19 cellular contexts compared by ENCODE assay signal in genomic region chr5:5343581-5343980, GRCh38.
A peak's percentile ranks its signal among the peaks of the same experiment; 100 is the strongest.
DNase-seq lines count a peak whose midpoint lies in the region; ATAC-seq and TF ChIP-seq lines count a peak whose summit lies in the region.
"Had no signal": no experiment of that assay in that cellular context is flagged by ENCODE, and none has a peak within 500 bp of the region (broad histone marks: within the 10 kb centered on the region; RNA-seq: fewer than 3 reads in every experiment).

No MANE protein-coding gene starts in this region.

- H3K27me3 Mint-ChIP-seq in endodermal cell (ENCODE audit: insufficient read depth) (peaks cover 2% of the 10 kb centered on the region), neural progenitor cell (ENCODE audit: insufficient read depth, low read depth) (peaks cover 7% of the 10 kb centered on the region)
- H3K27me3 Mint-ChIP-seq: CD4-positive, CD25-positive, alpha-beta regulatory T cell had no signal

- no peaks in the 10 kb centered on the region for H3F3A ChIP-seq in neural progenitor cell (ENCODE audit: low read depth)

- TF ChIP-seq CTCF in endodermal cell (conservative IDR thresholded peaks at IDR 0.05): no peak
- no peak for TF ChIP-seq CTCF in neural progenitor cell (IDR thresholded peaks at IDR 0.05)

- no peaks in the 10 kb centered on the region for H4K20me1 ChIP-seq in BLaER1 treated with 17β-estradiol and CSF1 and Interleukin-3, amounts not matched to agents 10 nM and 100 nM
- H4K20me1 ChIP-seq in neural progenitor cell (ENCODE audit: low read depth): no peaks in the 10 kb centered on the region

- peak; percentile 75 for DNase-seq in SK-N-DZ (ENCODE audit: low spot score)
- DNase-seq in endodermal cell: peak; percentile 34
- DNase-seq in neural progenitor cell (ENCODE audit: low spot score): no peak
- no peak for DNase-seq in T-helper 2 cell
- DNase-seq: CD4-positive, CD25-positive, alpha-beta regulatory T cell; HCEC 1CT; NCI-H1048; NCI-H1417; NCI-H1694; NCI-H2029 treated with DMSO at 0.1 percent for 48 hours; NCI-H446 treated with DMSO at 0.1 percent for 48 hours; RPMI8226; SHP77 had no signal

- no peak overlapping the region for H3K27ac Mint-ChIP-seq in endodermal cell
- H3K27ac Mint-ChIP-seq in neural progenitor cell: peak overlapping the region; percentile 48
- H3K27ac Mint-ChIP-seq: B cell; CD4-positive, CD25-positive, alpha-beta regulatory T cell had no signal

- H3K36me3 Mint-ChIP-seq in endodermal cell (ENCODE audit: low read depth) (no peaks in the 10 kb centered on the region), neural progenitor cell (no peaks in the 10 kb centered on the region)
- H3K36me3 Mint-ChIP-seq: CD4-positive, CD25-positive, alpha-beta regulatory T cell had no signal

- no peaks in the 10 kb centered on the region for H3K27me3 ChIP-seq in BLaER1 treated with 17β-estradiol and CSF1 and Interleukin-3, amounts not matched to agents 10 nM and 100 nM
- H3K27me3 ChIP-seq in endodermal cell (ENCODE audit: control insufficient read depth, insufficient read depth, low read length, poor library complexity, severe bottlenecking) (no peaks in the 10 kb centered on the region), neural progenitor cell (no peaks in the 10 kb centered on the region)

- peak overlapping the region in 3 of 11 experiments; percentile 0 to 35 (median 7); a peak in 4 of 22 replicates for H3K27ac ChIP-seq in BLaER1 treated with 17β-estradiol and CSF1 and Interleukin-3, amounts not matched to agents 10 nM and 100 nM
- no peak overlapping the region for H3K27ac ChIP-seq in endodermal cell (ENCODE audit: low read depth, low read length)
- no peak overlapping the region for H3K27ac ChIP-seq in neural progenitor cell
- H3K27ac ChIP-seq: GM23248, SK-N-MC had no signal

- H3K9me3 Mint-ChIP-seq in endodermal cell: no peaks in the 10 kb centered on the region
- H3K9me3 Mint-ChIP-seq in neural progenitor cell: peaks cover 17% of the 10 kb centered on the region

- H3K4me3 Mint-ChIP-seq in endodermal cell (no peak overlapping the region), neural progenitor cell (no peak overlapping the region)
- H3K4me3 Mint-ChIP-seq: B cell; CD4-positive, CD25-positive, alpha-beta regulatory T cell had no signal

- H3K9ac ChIP-seq in BLaER1 treated with 17β-estradiol and CSF1 and Interleukin-3, amounts not matched to agents 10 nM and 100 nM: 0 out of 22 replicates have a peak overlapping the region, but pooled peaks of 1 of the 11 experiments have one; percentile 14
- H3K9ac ChIP-seq in endodermal cell (ENCODE audit: extremely low read depth, low read length, poor library complexity, severe bottlenecking) (no peak overlapping the region), neural progenitor cell (no peak overlapping the region)
- H3K9ac ChIP-seq: GM23248 had no signal

- WGBS in endodermal cell (ENCODE audit: insufficient coverage in 1 of 2, insufficient read length in 1 of 2), 2 experiments: 91 to 92% methylated on average over 4 to 6 of the region's 6 CpGs

- peak overlapping the region in 9 of 11 experiments; percentile 43 to 77 (median 70); a peak in 18 of 22 replicates for H3K4me2 ChIP-seq in BLaER1 treated with 17β-estradiol and CSF1 and Interleukin-3, amounts not matched to agents 10 nM and 100 nM
- H3K4me2 ChIP-seq in neural progenitor cell: no peak overlapping the region

- H3K36me3 ChIP-seq in BLaER1 treated with 17β-estradiol and CSF1 and Interleukin-3, amounts not matched to agents 10 nM and 100 nM: no peaks in the 10 kb centered on the region
- H3K36me3 ChIP-seq in endodermal cell (ENCODE audit: control insufficient read depth, insufficient read depth, low read length) (no peaks in the 10 kb centered on the region), neural progenitor cell (no peaks in the 10 kb centered on the region)

- H3K4me3 ChIP-seq in BLaER1 treated with 17β-estradiol and CSF1 and Interleukin-3, amounts not matched to agents 10 nM and 100 nM: 0 out of 20 replicates have a peak overlapping the region, but pooled peaks of 1 of the 10 experiments have one; percentile 7
- no peak overlapping the region for H3K4me3 ChIP-seq in endodermal cell (ENCODE audit: low read length)
- H3K4me3 ChIP-seq in neural progenitor cell: no peak overlapping the region
- H3K4me3 ChIP-seq: GM23248, SK-N-MC had no signal

- peaks cover 0 to 32% (median 0%) of the 10 kb centered on the region in 11 experiments; a peak in 8 of 22 replicates for H3K9me3 ChIP-seq in BLaER1 treated with 17β-estradiol and CSF1 and Interleukin-3, amounts not matched to agents 10 nM and 100 nM (replicated peaks in 1 of 11)
- no peaks in the 10 kb centered on the region for H3K9me3 ChIP-seq in endodermal cell (ENCODE audit: control insufficient read depth, low read length)
- no peaks in the 10 kb centered on the region for H3K9me3 ChIP-seq in neural progenitor cell (ENCODE audit: low read depth)

- no peaks in the 10 kb centered on the region for H3K79me2 ChIP-seq in neural progenitor cell (ENCODE audit: low read depth)

- peak overlapping the region; percentile 57 for H2AFZ ChIP-seq in neural progenitor cell (replicated peaks)
- H2AFZ ChIP-seq: GM23248 had no signal

- peaks cover 7% of the 10 kb centered on the region for H3K4me1 Mint-ChIP-seq in endodermal cell
- H3K4me1 Mint-ChIP-seq in neural progenitor cell: peaks cover 35% of the 10 kb centered on the region

- ATAC-seq in HG03039 (IDR thresholded peaks at IDR 0.05; ENCODE audit: unreplicated experiment) (no peak), HG02798 (IDR thresholded peaks at IDR 0.05; ENCODE audit: poor library complexity, unreplicated experiment) (no peak)

- H3K4me1 ChIP-seq in BLaER1 treated with 17β-estradiol and CSF1 and Interleukin-3, amounts not matched to agents 10 nM and 100 nM: peaks cover 8 to 62% (median 56%) of the 10 kb centered on the region in 10 experiments
- H3K4me1 ChIP-seq in endodermal cell (ENCODE audit: control insufficient read depth, insufficient read depth, low read length) (no peaks in the 10 kb centered on the region), neural progenitor cell (peaks cover 15% of the 10 kb centered on the region)

Comparison
In these comparisons a context has a peak if more than half of its experiments do, and no peak if none do; other contexts are left out.
1. DNase-seq: peak in SK-N-DZ (single experiment) and endodermal cell (single experiment); none in neural progenitor cell (single experiment) and T-helper 2 cell (0 of 5).